ENCODE assay signal across 1 cellular context in the genomic region with DNA sequence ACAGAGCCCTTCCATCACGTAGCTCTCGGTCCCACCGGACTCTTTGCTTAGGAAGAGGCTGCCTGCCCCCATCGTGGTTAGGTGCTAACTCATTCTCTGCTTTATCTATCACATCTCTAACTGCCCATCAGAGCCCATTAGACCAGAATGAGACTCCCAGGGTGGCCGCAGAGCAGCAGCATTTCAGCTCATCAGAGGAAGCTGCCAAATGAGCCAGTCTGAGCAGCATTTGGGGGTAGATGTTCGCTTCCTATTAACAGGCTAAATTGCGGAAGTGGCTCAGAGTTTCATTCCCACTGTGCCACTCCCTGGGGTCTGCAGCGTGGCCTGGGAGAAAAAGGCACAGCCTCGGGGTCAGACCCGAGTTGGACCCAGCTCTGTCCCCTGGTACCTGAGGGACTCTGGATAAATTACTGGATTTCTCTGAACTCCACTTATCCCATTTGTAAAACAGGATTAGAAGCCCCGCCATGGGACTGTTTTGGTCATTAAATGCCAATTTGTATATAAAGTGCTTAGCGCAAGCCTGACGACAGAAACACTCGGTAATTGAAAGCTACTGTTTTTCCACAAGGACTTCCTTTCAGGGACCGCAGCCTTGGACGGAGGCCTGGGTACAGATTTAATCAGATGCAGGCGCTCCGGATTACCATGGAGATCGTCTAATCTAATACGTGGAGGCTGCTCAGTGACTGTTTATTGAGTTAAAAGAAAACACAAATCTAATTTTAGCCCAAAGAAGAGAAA.
TF ChIP-seq lines count a peak whose summit lies in the region.

No MANE protein-coding gene starts in this region.

TF ChIP-seq in IMR-90, 13 proteins besides CTCF, POLR2A, EP300 and RAD21 (continued from another document):
- TF ChIP-seq NFE2L2 (IDR thresholded peaks at IDR 0.05; ENCODE audit: low read depth, low read length) (no peak), BHLHE40 (IDR thresholded peaks at IDR 0.05; ENCODE audit: low read depth, low read length) (no peak), CEBPB (IDR thresholded peaks at IDR 0.05; ENCODE audit: low read depth, low read length) (no peak), RFX5 (IDR thresholded peaks at IDR 0.05; ENCODE audit: low read depth, low read length) (no peak)
